In the genomic region with DNA sequence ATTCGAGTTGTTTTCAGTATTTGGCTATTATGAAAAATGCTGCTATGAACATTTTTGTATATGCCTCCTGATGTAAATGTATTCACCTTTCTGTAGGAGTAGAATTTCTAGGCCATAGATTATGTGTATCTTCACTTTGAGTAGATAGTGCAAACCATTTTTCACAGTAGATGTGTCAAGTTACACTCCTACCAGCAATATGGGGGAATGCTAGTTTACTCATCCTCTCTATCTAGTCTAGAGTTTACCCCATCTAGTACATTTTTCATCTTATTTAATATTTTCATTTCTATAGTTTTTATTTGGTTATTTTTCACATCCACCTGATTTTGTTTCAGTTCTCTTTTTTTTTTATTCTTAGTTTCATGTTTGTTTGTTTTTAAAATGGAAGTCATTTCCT, we compare ENCODE assay signal across 10 cellular contexts.
"Had no signal": no experiment of that assay in that cellular context is flagged by ENCODE, and none has a peak within 500 bp of the region (broad histone marks: within the 10 kb centered on the region; RNA-seq: fewer than 3 reads in every experiment).

No MANE protein-coding gene starts in this region.

- H3K9me3 ChIP-seq: body of pancreas, colonic mucosa, left ventricle myocardium inferior, thyroid gland had no signal

- H3K27me3 Mint-ChIP-seq: activated naive CD8-positive, alpha-beta T cell treated with anti-CD3 and anti-CD28 coated beads, Interleukin-2, amount 10 ng/mL, durations not matched to agents 7 days and 5 days had no signal

- H3K4me3 ChIP-seq: body of pancreas, colonic mucosa, left ventricle myocardium inferior, smooth muscle cell, thyroid gland had no signal

- H3K27me3 ChIP-seq: body of pancreas, colonic mucosa, thyroid gland had no signal

- DNase-seq: stimulated activated CD4-positive, alpha-beta T cell treated with anti-CD3 and anti-CD28 coated beads, Interleukin-4, amount 100 ng/mL, for 1 hour; stimulated activated naive B cell treated with anti-CD40 and anti-IgM and Interleukin-4, amounts not matched to agents 10 μg/mL and 1 μg/mL and 100 μg/mL, for 72 hours; T1000 had no signal

- H3K27ac ChIP-seq: body of pancreas, colonic mucosa, left ventricle myocardium inferior, thyroid gland had no signal

- H3K36me3 ChIP-seq: colonic mucosa, thyroid gland had no signal

- H3K4me2 ChIP-seq: smooth muscle cell had no signal

- H3K4me1 Mint-ChIP-seq: nephron had no signal

- H3K4me3 Mint-ChIP-seq: nephron had no signal

- ATAC-seq: body of pancreas had no signal

- H3K9me3 Mint-ChIP-seq: activated naive CD8-positive, alpha-beta T cell treated with anti-CD3 and anti-CD28 coated beads, Interleukin-2, amount 10 ng/mL, durations not matched to agents 7 days and 5 days; nephron had no signal

- H3K4me1 ChIP-seq: body of pancreas, colonic mucosa, left ventricle myocardium inferior, thyroid gland had no signal
